In genomic region chr15:78565097-78565950, GRCh38 we compare ENCODE assay signal across 8 cellular contexts. TPM values are rescaled to one million over a fixed set of nuclear protein-coding genes. Genes with fewer than 3 reads are reported as not detected.
DNase-seq lines count a peak whose midpoint lies in the region; ATAC-seq and TF ChIP-seq lines count a peak whose summit lies in the region.

CHRNA5 (plus strand) TSS chr15:78565520; CDS start chr15:78565720, 200 bp downstream.

- TF ChIP-seq CTCF in 22Rv1 (IDR thresholded peaks at IDR 0.05): no peak
- TF ChIP-seq CTCF in WTC11 (IDR thresholded peaks at IDR 0.05): no peak

- H3K4me3 Mint-ChIP-seq in WTC11: peak within 1 kb of the TSS; percentile 90
- H3K4me3 Mint-ChIP-seq in central memory CD8-positive, alpha-beta T cell: peak within 1 kb of the TSS; percentile 87

- H3K27ac Mint-ChIP-seq in WTC11: peak within 1 kb of the TSS; percentile 80
- H3K27ac Mint-ChIP-seq in central memory CD8-positive, alpha-beta T cell (ENCODE audit: low read depth): no peak within 1 kb of the TSS

- H3K4me1 Mint-ChIP-seq in WTC11: peaks cover 23% of the 10 kb centered on the region
- peaks cover 19% of the 10 kb centered on the region for H3K4me1 Mint-ChIP-seq in central memory CD8-positive, alpha-beta T cell

- peak within 1 kb of the TSS; percentile 85 for H3K27ac ChIP-seq in 22Rv1

- POLR2A ChIA-PET in WTC11 (lab: Charles Lee): interaction anchor here (0.6 to 2.9 kb wide), 17 partner anchors 9 to 322 kb away, joined by 3 to 35 read pairs (median 4); partner anchors contain the start of genes ADAMTS7, CHRNA3, HYKK and IREB2

- ATAC-seq in GM18517 (IDR thresholded peaks at IDR 0.05; ENCODE audit: unreplicated experiment) (peak; percentile 79), HG03103 (IDR thresholded peaks at IDR 0.05; ENCODE audit: low read depth, unreplicated experiment) (peak; percentile 50), WTC11 (peak; percentile 96)
- peak; percentile 67 for ATAC-seq in central memory CD8-positive, alpha-beta T cell (replicated peaks; ENCODE audit: extremely low read depth, poor library complexity, severe bottlenecking)

- no peaks in the 10 kb centered on the region for H3K9me3 Mint-ChIP-seq in WTC11
- no peaks in the 10 kb centered on the region for H3K9me3 Mint-ChIP-seq in central memory CD8-positive, alpha-beta T cell

- peak; percentile 78 for DNase-seq in NCI-H2196 (lab: John Stamatoyannopoulos, UW; ENCODE audit: unreplicated experiment)
- DNase-seq in WTC11 (ENCODE audit: low spot score): peak; percentile 100
- peak in 1 of 2 donors; percentile 33 for DNase-seq in central memory CD8-positive, alpha-beta T cell (ENCODE audit: low spot score in 2 of 2)
- peak; percentile 85 for DNase-seq in kidney tubule cell (ENCODE audit: low spot score)
- peak; percentile 77 for DNase-seq in stimulated activated CD4-positive, alpha-beta T cell treated with anti-CD3 and anti-CD28 coated beads, Interleukin-4, amount 100 ng/mL, for 1 hour

- no peaks in the 10 kb centered on the region; the same call in 1 of the 2 replicates for H3K27me3 Mint-ChIP-seq in WTC11 (ENCODE audit: low read depth)
- H3K27me3 Mint-ChIP-seq in central memory CD8-positive, alpha-beta T cell: peaks cover 12% of the 10 kb centered on the region

- no peaks in the 10 kb centered on the region for H3K36me3 Mint-ChIP-seq in WTC11
- H3K36me3 Mint-ChIP-seq in central memory CD8-positive, alpha-beta T cell (ENCODE audit: insufficient read depth): no peaks in the 10 kb centered on the region

- CTCF ChIA-PET in WTC11 (lab: Charles Lee): interaction anchor here (0.6 to 2.3 kb wide), 24 partner anchors 10 to 457 kb away, joined by 3 to 18 read pairs (median 5); partner anchors contain the start of genes ADAMTS7, CHRNA3, CRABP1 and IREB2

TF ChIP-seq in WTC11, 78 proteins besides CTCF, POLR2A, EP300 and RAD21 (continues in another document):
- TF ChIP-seq NFE2L1 (CRISPR knock-in tag; IDR thresholded peaks at IDR 0.05): no peak
- peak; percentile 77; the same call in 1 of the 2 replicates for TF ChIP-seq ZBTB21 (CRISPR knock-in tag; IDR thresholded peaks at IDR 0.05; ENCODE audit: borderline replicate concordance)
- TF ChIP-seq, protein P1, sequence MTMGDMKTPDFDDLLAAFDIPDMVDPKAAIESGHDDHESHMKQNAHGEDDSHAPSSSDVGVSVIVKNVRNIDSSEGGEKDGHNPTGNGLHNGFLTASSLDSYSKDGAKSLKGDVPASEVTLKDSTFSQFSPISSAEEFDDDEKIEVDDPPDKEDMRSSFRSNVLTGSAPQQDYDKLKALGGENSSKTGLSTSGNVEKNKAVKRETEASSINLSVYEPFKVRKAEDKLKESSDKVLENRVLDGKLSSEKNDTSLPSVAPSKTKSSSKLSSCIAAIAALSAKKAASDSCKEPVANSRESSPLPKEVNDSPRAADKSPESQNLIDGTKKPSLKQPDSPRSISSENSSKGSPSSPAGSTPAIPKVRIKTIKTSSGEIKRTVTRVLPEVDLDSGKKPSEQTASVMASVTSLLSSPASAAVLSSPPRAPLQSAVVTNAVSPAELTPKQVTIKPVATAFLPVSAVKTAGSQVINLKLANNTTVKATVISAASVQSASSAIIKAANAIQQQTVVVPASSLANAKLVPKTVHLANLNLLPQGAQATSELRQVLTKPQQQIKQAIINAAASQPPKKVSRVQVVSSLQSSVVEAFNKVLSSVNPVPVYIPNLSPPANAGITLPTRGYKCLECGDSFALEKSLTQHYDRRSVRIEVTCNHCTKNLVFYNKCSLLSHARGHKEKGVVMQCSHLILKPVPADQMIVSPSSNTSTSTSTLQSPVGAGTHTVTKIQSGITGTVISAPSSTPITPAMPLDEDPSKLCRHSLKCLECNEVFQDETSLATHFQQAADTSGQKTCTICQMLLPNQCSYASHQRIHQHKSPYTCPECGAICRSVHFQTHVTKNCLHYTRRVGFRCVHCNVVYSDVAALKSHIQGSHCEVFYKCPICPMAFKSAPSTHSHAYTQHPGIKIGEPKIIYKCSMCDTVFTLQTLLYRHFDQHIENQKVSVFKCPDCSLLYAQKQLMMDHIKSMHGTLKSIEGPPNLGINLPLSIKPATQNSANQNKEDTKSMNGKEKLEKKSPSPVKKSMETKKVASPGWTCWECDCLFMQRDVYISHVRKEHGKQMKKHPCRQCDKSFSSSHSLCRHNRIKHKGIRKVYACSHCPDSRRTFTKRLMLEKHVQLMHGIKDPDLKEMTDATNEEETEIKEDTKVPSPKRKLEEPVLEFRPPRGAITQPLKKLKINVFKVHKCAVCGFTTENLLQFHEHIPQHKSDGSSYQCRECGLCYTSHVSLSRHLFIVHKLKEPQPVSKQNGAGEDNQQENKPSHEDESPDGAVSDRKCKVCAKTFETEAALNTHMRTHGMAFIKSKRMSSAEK (CRISPR knock-in tag; IDR thresholded peaks at IDR 0.05; ENCODE audit: borderline replicate concordance): 0 out of 2 replicates have a peak, but pooled peaks have one; percentile 56
- peak; percentile 47; the same call in 1 of the 2 replicates for TF ChIP-seq NFATC4 (CRISPR knock-in tag; IDR thresholded peaks at IDR 0.05)
- no peak for TF ChIP-seq KAT7 (CRISPR knock-in tag; IDR thresholded peaks at IDR 0.05; ENCODE audit: borderline replicate concordance)
- no peak for TF ChIP-seq ATF2 (CRISPR knock-in tag; IDR thresholded peaks at IDR 0.05; ENCODE audit: borderline replicate concordance, low read depth)
- TF ChIP-seq, protein P2, sequence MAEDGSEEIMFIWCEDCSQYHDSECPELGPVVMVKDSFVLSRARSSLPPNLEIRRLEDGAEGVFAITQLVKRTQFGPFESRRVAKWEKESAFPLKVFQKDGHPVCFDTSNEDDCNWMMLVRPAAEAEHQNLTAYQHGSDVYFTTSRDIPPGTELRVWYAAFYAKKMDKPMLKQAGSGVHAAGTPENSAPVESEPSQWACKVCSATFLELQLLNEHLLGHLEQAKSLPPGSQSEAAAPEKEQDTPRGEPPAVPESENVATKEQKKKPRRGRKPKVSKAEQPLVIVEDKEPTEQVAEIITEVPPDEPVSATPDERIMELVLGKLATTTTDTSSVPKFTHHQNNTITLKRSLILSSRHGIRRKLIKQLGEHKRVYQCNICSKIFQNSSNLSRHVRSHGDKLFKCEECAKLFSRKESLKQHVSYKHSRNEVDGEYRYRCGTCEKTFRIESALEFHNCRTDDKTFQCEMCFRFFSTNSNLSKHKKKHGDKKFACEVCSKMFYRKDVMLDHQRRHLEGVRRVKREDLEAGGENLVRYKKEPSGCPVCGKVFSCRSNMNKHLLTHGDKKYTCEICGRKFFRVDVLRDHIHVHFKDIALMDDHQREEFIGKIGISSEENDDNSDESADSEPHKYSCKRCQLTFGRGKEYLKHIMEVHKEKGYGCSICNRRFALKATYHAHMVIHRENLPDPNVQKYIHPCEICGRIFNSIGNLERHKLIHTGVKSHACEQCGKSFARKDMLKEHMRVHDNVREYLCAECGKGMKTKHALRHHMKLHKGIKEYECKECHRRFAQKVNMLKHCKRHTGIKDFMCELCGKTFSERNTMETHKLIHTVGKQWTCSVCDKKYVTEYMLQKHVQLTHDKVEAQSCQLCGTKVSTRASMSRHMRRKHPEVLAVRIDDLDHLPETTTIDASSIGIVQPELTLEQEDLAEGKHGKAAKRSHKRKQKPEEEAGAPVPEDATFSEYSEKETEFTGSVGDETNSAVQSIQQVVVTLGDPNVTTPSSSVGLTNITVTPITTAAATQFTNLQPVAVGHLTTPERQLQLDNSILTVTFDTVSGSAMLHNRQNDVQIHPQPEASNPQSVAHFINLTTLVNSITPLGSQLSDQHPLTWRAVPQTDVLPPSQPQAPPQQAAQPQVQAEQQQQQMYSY (CRISPR knock-in tag; IDR thresholded peaks at IDR 0.05): peak; percentile 55
- peak; percentile 77; the same call in 1 of the 2 replicates for TF ChIP-seq TEAD1 (CRISPR knock-in tag; IDR thresholded peaks at IDR 0.05)
- TF ChIP-seq SP1 (CRISPR knock-in tag; conservative IDR thresholded peaks at IDR 0.05): peak; percentile 71
- TF ChIP-seq E2F5 (CRISPR knock-in tag; IDR thresholded peaks at IDR 0.05): peak; percentile 47; the same call in 1 of the 2 replicates
- TF ChIP-seq ZNF671 (CRISPR knock-in tag; IDR thresholded peaks at IDR 0.05): peak; percentile 65; the same call in 1 of the 2 replicates
- TF ChIP-seq CREM (CRISPR knock-in tag; IDR thresholded peaks at IDR 0.05): peak; percentile 75; the same call in 1 of the 2 replicates

RNA-seq across cellular contexts. Expression of gene CHRNA5, which starts in this region (rescaled TPM):
- total RNA-seq in WTC11 (2021): 21.0 to 23.3 TPM (median 21.2 TPM) in 3 replicates
